In genomic region chrX:41115104-41115425, GRCh38 we compare ENCODE assay signal across 8 cellular contexts. TPM values are rescaled to one million over a fixed set of nuclear protein-coding genes. Genes with fewer than 3 reads are reported as not detected.
A peak's percentile ranks its signal among the peaks of the same experiment; 100 is the strongest.
DNase-seq lines count a peak whose midpoint lies in the region; FAIRE-seq and TF ChIP-seq lines count a peak whose summit lies in the region.
"Not testable (repeated sequence)": the region's sequence is repeated elsewhere in the genome, so short reads cannot be mapped to it uniquely, and the experiment has no call there.

No MANE protein-coding gene starts in this region.

- not testable (repeated sequence) for H3K79me1 ChIP-seq in H1 (ENCODE audit: low read depth, low read length)

- POLR2A ChIA-PET in AG04450 (lab: Yijun Ruan, JAX) (interaction anchor here (0.6 to 1.0 kb wide), 3 partner anchors 21 to 105 kb away, joined by 3 to 10 read pairs (median 4); no protein-coding TSS in a partner anchor), H1 (lab: Charles Lee; ENCODE audit: partially characterized antibody) (interaction anchor here (1.2 kb wide), 1 partner anchor 30 kb away, joined by 4 read pairs; the partner anchor contains the start of gene USP9X)

- H3K56ac ChIP-seq in H1 (replicated peaks; ENCODE audit: insufficient read length, low read depth, low read length), result not testable (repeated sequence)

- WGBS in H1 (ENCODE audit: extremely low coverage in 1 of 2, insufficient coverage in 1 of 2, insufficient read length in 1 of 2, insufficient replicate concordance in 2 of 2, low coverage in 1 of 2, low lambda C conversion rate in 2 of 2, missing lambda C conversion rate in 1 of 2), 2 experiments, result 27% methylated on average over 1 of the region's 4 CpGs; no CpG with 5 or more reads in 1 of the 2 experiments

- not testable (repeated sequence) for H2BK5ac ChIP-seq in H1 (ENCODE audit: low read depth, low read length)

- not testable (repeated sequence) for H3K4me3 ChIP-seq in AG04450 (ENCODE audit: low read depth, low read length); kidney epithelial cell (ENCODE audit: low read depth, low read length)
- H3K4me3 ChIP-seq in H1 (ENCODE audit: extremely low read depth in 1 of 4, insufficient read depth in 2 of 4, low read depth in 3 of 4, low read length in 4 of 4), result peak overlapping the region in 1 of 4 experiments; percentile 46; a peak in 2 of 8 replicates

- not testable (repeated sequence) for TF ChIP-seq POLR2A in H1 (IDR thresholded peaks at IDR 0.05; ENCODE audit: control extremely low read depth in 1 of 2, low read depth in 2 of 2, low read length in 2 of 2)

- not testable (repeated sequence) for TF ChIP-seq EP300 in H1 (IDR thresholded peaks at IDR 0.05; ENCODE audit: borderline replicate concordance in 1 of 2, low read depth in 2 of 2, low read length in 2 of 2)

- H4K5ac ChIP-seq in H1 (ENCODE audit: insufficient read length, low read depth, low read length), result not testable (repeated sequence)

- TF ChIP-seq CTCF in AG04450 (IDR thresholded peaks at IDR 0.05; ENCODE audit: low read depth, low read length), result peak; percentile 58
- TF ChIP-seq CTCF in GM12873 (IDR thresholded peaks at IDR 0.05; ENCODE audit: insufficient read depth, low read depth, low read length, missing control alignments), result peak; percentile 68
- peak in 2 of 3 experiments; percentile 3 to 32; a peak in 2 of 4 replicates for TF ChIP-seq CTCF in H1 (IDR thresholded peaks at IDR 0.05; ENCODE audit: control extremely low read depth in 1 of 3, insufficient read depth in 1 of 3, low read depth in 1 of 3, low read length in 3 of 3)
- TF ChIP-seq CTCF in kidney epithelial cell (IDR thresholded peaks at IDR 0.05; ENCODE audit: insufficient read depth, low read length, poor library complexity, severe bottlenecking), result peak; percentile 62

- not testable (repeated sequence) for H3K18ac ChIP-seq in H1 (ENCODE audit: extremely low read depth, low read length)

- peaks cover 0 to 26% (median 12%) of the 10 kb centered on the region in 4 experiments; a peak in 3 of 7 replicates for H3K4me1 ChIP-seq in H1 (replicated peaks in 1 of 4; ENCODE audit: control insufficient read depth in 3 of 4, insufficient read depth in 4 of 4, low read length in 3 of 4)

- CTCF ChIA-PET in AG04450 (lab: Charles Lee) (interaction anchor here (0.6 to 2.6 kb wide), 50 partner anchors 8 to 1245 kb away, joined by 3 to 37 read pairs (median 4); no protein-coding TSS in a partner anchor), H1 (lab: Charles Lee; ENCODE audit: partially characterized antibody) (interaction anchor here (0.6 to 2.0 kb wide), 15 partner anchors 10 to 1432 kb away, joined by 3 to 8 read pairs (median 3); no protein-coding TSS in a partner anchor)

- H3K9me3 ChIP-seq in AG04450 (ENCODE audit: control insufficient read depth, insufficient read depth, low read length); H1 (ENCODE audit: insufficient read depth in 2 of 2, low read depth in 1 of 2, low read length in 1 of 2): not testable (repeated sequence)

- not testable (repeated sequence) for DNase-seq in AG04450 (ENCODE audit: low read depth, low spot score); H1 (ENCODE audit: low read depth in 1 of 2, low spot score in 2 of 2); kidney epithelial cell (ENCODE audit: low read depth)
- DNase-seq in NCI-H1092 treated with DMSO at 0.1 percent for 48 hours (lab: John Stamatoyannopoulos, UW) (peak; percentile 40), RPMI8226 (peak; percentile 46), activated gamma-delta T cell treated with Interleukin-2 at 50 U/mL for 16 hours (peak; percentile 25), retina (peak; percentile 33)

- peak overlapping the region in 1 of 2 experiments; percentile 26; a peak in 3 of 4 replicates for H3K4me2 ChIP-seq in H1 (ENCODE audit: insufficient read depth in 1 of 2, low read depth in 2 of 2, low read length in 2 of 2)

- not testable (repeated sequence) for H2BK15ac ChIP-seq in H1 (ENCODE audit: low read length)

- H3K27ac ChIP-seq in AG04450 (ENCODE audit: low read depth, low read length); H1 (ENCODE audit: low read depth, low read length): not testable (repeated sequence)

- H3K9ac ChIP-seq in H1 (replicated peaks in 1 of 4; ENCODE audit: extremely low read depth in 1 of 4, low read depth in 3 of 4, low read length in 3 of 4), result not testable (repeated sequence)

- H3K27me3 ChIP-seq in AG04450 (ENCODE audit: control insufficient read depth, insufficient read depth, low read length); H1 (replicated peaks in 1 of 4; ENCODE audit: control insufficient read depth in 3 of 4, extremely low read depth in 1 of 4, insufficient read depth in 3 of 4, low read length in 3 of 4); kidney epithelial cell (ENCODE audit: control insufficient read depth, insufficient read depth, low read length): not testable (repeated sequence)

- not testable (repeated sequence) for H4K8ac ChIP-seq in H1 (ENCODE audit: extremely low read depth, insufficient read depth, low read length)

- peak; percentile 21 to 37; a peak in 3 of 4 replicates for TF ChIP-seq RAD21 in H1 (IDR thresholded peaks at IDR 0.05 in 1 of 2, conservative IDR thresholded peaks at IDR 0.05 in 1 of 2; ENCODE audit: low read depth in 2 of 2, low read length in 2 of 2)

- H4K91ac ChIP-seq in H1 (replicated peaks; ENCODE audit: insufficient read length, low read length), result not testable (repeated sequence)

- not testable (repeated sequence) for H2BK120ac ChIP-seq in H1 (replicated peaks; ENCODE audit: low read depth, low read length)

- not testable (repeated sequence) for H3K36me3 ChIP-seq in H1 (ENCODE audit: control insufficient read depth in 2 of 4, insufficient read depth in 4 of 4, low read length in 3 of 4); kidney epithelial cell (ENCODE audit: control insufficient read depth, insufficient read depth, low read length)

- not testable (repeated sequence) for H2BK20ac ChIP-seq in H1 (ENCODE audit: low read length)

- H3K79me2 ChIP-seq in H1 (ENCODE audit: control insufficient read depth in 1 of 2, insufficient read depth in 2 of 2, low read length in 2 of 2), result peaks cover 37 to 98% of the 10 kb centered on the region in 2 experiments

- peaks cover 9 to 24% of the 10 kb centered on the region in 2 experiments for H4K20me1 ChIP-seq in H1 (replicated peaks in 1 of 2; ENCODE audit: control insufficient read depth in 1 of 2, insufficient read depth in 2 of 2, low read length in 2 of 2)

- not testable (repeated sequence) for FAIRE-seq in H1 (lab: Jason Lieb, UNC)

- not testable (repeated sequence) for H2AFZ ChIP-seq in H1 (ENCODE audit: low read length)

- H3K23me2 ChIP-seq in H1 (ENCODE audit: low read depth, low read length), result not testable (repeated sequence)

- not testable (repeated sequence) for H3K4ac ChIP-seq in H1 (replicated peaks; ENCODE audit: insufficient read length, low read depth, low read length)

- H3K14ac ChIP-seq in H1 (ENCODE audit: insufficient read length), result not testable (repeated sequence)

- H3K23ac ChIP-seq in H1 (ENCODE audit: insufficient read length), result not testable (repeated sequence)

- H2AK5ac ChIP-seq in H1 (ENCODE audit: low read depth, low read length), result not testable (repeated sequence)

- not testable (repeated sequence) for H2BK12ac ChIP-seq in H1 (ENCODE audit: low read depth, low read length)

RNA-seq across cellular contexts. Expression of gene USP9X, which starts 29.8 kb away (rescaled TPM):
- polyA plus RNA-seq in AG04450 (2011; rRNA removed) (49.1 and 49.3 TPM in 2 replicates), H1 (2011; rRNA removed) (58.2 and 79.2 TPM in 2 replicates)
- polyA minus RNA-seq in AG04450 (2011; rRNA and poly(A)+ RNA removed), result 153 and 272 TPM in 2 replicates
- total RNA-seq in H1 (2021; fragmentation: NEBNext Ultra II Directional; extraction: Animal tissue kit (Norgen Biotek cat#: 25700)), result 299 and 300 TPM in 2 replicates
- 102 TPM for polyA plus RNA-seq in H1 (2011; cell fraction: cytosol; rRNA removed)
- polyA plus RNA-seq in H1 (2011; cell fraction: nucleus; rRNA removed), result 114 TPM
- polyA plus RNA-seq in H1 (2012, experiment 1 of 2), result 119 to 210 TPM (median 146 TPM) in 4 replicates
- polyA plus RNA-seq in H1 (2012, experiment 2 of 2), result 5.3 TPM
- polyA plus RNA-seq in H1 (2013, experiment 1 of 2), result 52.3 TPM
- 45.5 TPM for polyA plus RNA-seq in H1 (2013, experiment 2 of 2)
- 1,122 and 1,571 TPM in 2 replicates for polyA minus RNA-seq in H1 (2011; rRNA and poly(A)+ RNA removed)
- 404 TPM for polyA minus RNA-seq in H1 (2011; cell fraction: cytosol; rRNA and poly(A)+ RNA removed)
- 796 TPM for polyA minus RNA-seq in H1 (2011; cell fraction: nucleus; rRNA and poly(A)+ RNA removed)
- 53.7 and 56.3 TPM in 2 replicates for total RNA-seq in kidney epithelial cell

Comparison
In these comparisons a context has a peak if more than half of its experiments do, and no peak if none do; other contexts are left out.
1. CTCF ChIP-seq: peak in every context shown above with its lines; median percentile 68 in GM12873; 62 in kidney epithelial cell; 58 in AG04450; 18 in H1.